ENCODE assay signal across 17 cellular contexts in the genomic region with DNA sequence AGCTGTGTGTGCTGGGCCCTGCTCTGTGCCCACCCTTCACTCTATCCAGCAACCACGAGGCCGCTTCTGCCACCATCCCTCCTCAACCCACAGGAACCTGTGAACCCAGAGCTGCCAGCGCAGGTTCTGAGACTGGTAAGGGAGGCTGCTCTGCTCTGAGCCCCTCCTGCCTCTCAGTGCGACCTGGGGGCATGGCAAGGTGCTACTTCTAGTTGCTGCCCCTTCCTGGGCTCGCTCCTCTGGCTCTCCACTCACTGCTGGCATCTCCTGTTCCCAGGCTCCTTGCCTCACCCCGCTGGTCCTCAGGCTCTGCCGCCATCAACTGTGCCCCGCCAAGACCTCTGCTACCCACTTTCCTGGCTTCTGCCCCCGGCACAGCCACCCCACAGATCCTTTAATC. TPM values are rescaled to one million over a fixed set of nuclear protein-coding genes. Genes with fewer than 3 reads are reported as not detected.
DNase-seq lines count a peak whose midpoint lies in the region; ATAC-seq, FAIRE-seq and TF ChIP-seq lines count a peak whose summit lies in the region.
"Had no signal": no experiment of that assay in that cellular context is flagged by ENCODE, and none has a peak within 500 bp of the region (broad histone marks: within the 10 kb centered on the region; RNA-seq: fewer than 3 reads in every experiment).

No MANE protein-coding gene starts in this region.

- peaks cover 3% of the 10 kb centered on the region for H3K27me3 ChIP-seq in astrocyte (ENCODE audit: insufficient read depth, low read length)
- peaks cover 38% of the 10 kb centered on the region for H3K27me3 ChIP-seq in SK-N-SH (ENCODE audit: insufficient read depth)
- H3K27me3 ChIP-seq: BLaER1 treated with 17β-estradiol and CSF1 and Interleukin-3, amounts not matched to agents 10 nM and 100 nM had no signal

- TF ChIP-seq CTCF in astrocyte (IDR thresholded peaks at IDR 0.05; ENCODE audit: insufficient read depth, low read depth, low read length) (no peak), SK-N-SH (IDR thresholded peaks at IDR 0.05) (no peak), GM13976 (IDR thresholded peaks at IDR 0.05; ENCODE audit: borderline replicate concordance, control extremely low read depth, extremely low read depth, insufficient read depth, missing control alignments) (no peak)

- H3K9ac ChIP-seq in astrocyte (ENCODE audit: low read length) (no peak overlapping the region), SK-N-SH (no peak overlapping the region)
- H3K9ac ChIP-seq: BLaER1 treated with 17β-estradiol and CSF1 and Interleukin-3, amounts not matched to agents 10 nM and 100 nM had no signal

- intact Hi-C loops in posterior vena cava (cut with DNase I), result no loop called here

- H3K4me1 ChIP-seq in astrocyte (ENCODE audit: insufficient read depth, low read length) (no peaks in the 10 kb centered on the region), SK-N-SH (ENCODE audit: control insufficient read depth in 1 of 2, insufficient read depth in 2 of 2, low read depth in 1 of 2, low read length in 1 of 2) (no peaks in the 10 kb centered on the region)

- POLR2A ChIA-PET in SK-N-SH (lab: Yijun Ruan, JAX), result no interaction called here

- H3K27ac ChIP-seq in astrocyte (ENCODE audit: low read depth, low read length) (no peak overlapping the region), SK-N-SH (ENCODE audit: low read depth in 2 of 2, low read length in 1 of 2) (no peak overlapping the region)
- H3K27ac ChIP-seq: BLaER1 treated with 17β-estradiol and CSF1 and Interleukin-3, amounts not matched to agents 10 nM and 100 nM; HL-60 had no signal

- in situ Hi-C loops in GM13976 (cut with MboI; ENCODE audit: low sequenced_read_pairs, unreplicated experiment), result no loop called here

- peak; percentile 39 for DNase-seq in activated effector memory CD4-positive, alpha-beta T cell treated with anti-CD3 and anti-CD28 coated beads, Interleukin-2, amount 50 U/mL, for 16 hours
- DNase-seq in activated effector memory CD4-positive, alpha-beta T cell treated with Interleukin-2 at 50 U/mL for 16 hours, result no peak
- DNase-seq in astrocyte (ENCODE audit: low read depth) (no peak), posterior vena cava (ENCODE audit: low spot score) (peak; percentile 67), SK-N-SH (no peak), GM13976 (ENCODE audit: low spot score) (no peak)
- DNase-seq: 8988T; Calu3; CD4-positive, CD25-positive, alpha-beta regulatory T cell; DMS79 had no signal

- WGBS in SK-N-SH (ENCODE audit: low lambda C conversion rate), result 40% methylated on average over 8 of the region's 9 CpGs

- no peak overlapping the region for H3K4me3 ChIP-seq in astrocyte (ENCODE audit: insufficient read depth, low read depth, low read length)
- no peak overlapping the region for H3K4me3 ChIP-seq in SK-N-SH (ENCODE audit: low read depth in 2 of 2, low read length in 1 of 2)
- H3K4me3 ChIP-seq: BLaER1 treated with 17β-estradiol and CSF1 and Interleukin-3, amounts not matched to agents 10 nM and 100 nM; GM12878 had no signal

- no peak overlapping the region for H3K4me2 ChIP-seq in astrocyte (ENCODE audit: low read length)
- no peak overlapping the region for H3K4me2 ChIP-seq in SK-N-SH
- H3K4me2 ChIP-seq: BLaER1 treated with 17β-estradiol and CSF1 and Interleukin-3, amounts not matched to agents 10 nM and 100 nM had no signal

- peaks cover 8% of the 10 kb centered on the region for H3K9me3 Mint-ChIP-seq in astrocyte (ENCODE audit: unreplicated experiment)

- ATAC-seq in GM19328 (IDR thresholded peaks at IDR 0.05; ENCODE audit: unreplicated experiment), result no peak
- ATAC-seq: GM12878, HCT116 had no signal

- peak overlapping the region; percentile 6 for H3K4me3 Mint-ChIP-seq in astrocyte (ENCODE audit: unreplicated experiment)
- H3K4me3 Mint-ChIP-seq: CD4-positive, CD25-positive, alpha-beta regulatory T cell had no signal

- H3F3A ChIP-seq in SK-N-SH (replicated peaks; ENCODE audit: insufficient read depth), result peaks cover 6% of the 10 kb centered on the region

- no peaks in the 10 kb centered on the region for H3K9me2 ChIP-seq in SK-N-SH

- H3K9me3 ChIP-seq in astrocyte (ENCODE audit: insufficient read depth, low read depth, low read length), result no peaks in the 10 kb centered on the region
- peaks cover 6% of the 10 kb centered on the region; the same call in 1 of the 2 replicates for H3K9me3 ChIP-seq in SK-N-SH

- no peak for FAIRE-seq in astrocyte (lab: Jason Lieb, UNC)
- FAIRE-seq: GM12878 had no signal

- H3K27me3 Mint-ChIP-seq in astrocyte (ENCODE audit: low read depth, unreplicated experiment), result peaks cover 19% of the 10 kb centered on the region

- H3K4me1 Mint-ChIP-seq in astrocyte (ENCODE audit: low read depth, unreplicated experiment), result no peaks in the 10 kb centered on the region

- H2AFZ ChIP-seq in astrocyte (ENCODE audit: low read depth, low read length) (no peak overlapping the region), SK-N-SH (ENCODE audit: low read depth) (no peak overlapping the region)

- no peaks in the 10 kb centered on the region for H4K20me1 ChIP-seq in astrocyte (ENCODE audit: insufficient read depth, low read length)
- no peaks in the 10 kb centered on the region for H4K20me1 ChIP-seq in SK-N-SH (ENCODE audit: insufficient read depth)
- H4K20me1 ChIP-seq: BLaER1 treated with 17β-estradiol and CSF1 and Interleukin-3, amounts not matched to agents 10 nM and 100 nM had no signal

- H3K36me3 ChIP-seq in astrocyte (ENCODE audit: insufficient read depth, low read length) (no peaks in the 10 kb centered on the region), SK-N-SH (replicated peaks in 1 of 2; ENCODE audit: control insufficient read depth in 1 of 2, insufficient read depth in 2 of 2, low read length in 1 of 2) (no peaks in the 10 kb centered on the region)
- H3K36me3 ChIP-seq: BLaER1 treated with 17β-estradiol and CSF1 and Interleukin-3, amounts not matched to agents 10 nM and 100 nM had no signal

- H3K79me2 ChIP-seq in astrocyte (ENCODE audit: insufficient read depth, low read length) (no peaks in the 10 kb centered on the region), SK-N-SH (ENCODE audit: insufficient read depth) (no peaks in the 10 kb centered on the region)

- no peak for TF ChIP-seq EP300 in SK-N-SH (IDR thresholded peaks at IDR 0.05; ENCODE audit: borderline replicate concordance in 1 of 2, low read depth in 1 of 2, low read length in 1 of 2)

- no peaks in the 10 kb centered on the region for H3K36me3 Mint-ChIP-seq in astrocyte (ENCODE audit: low read depth, unreplicated experiment)
- H3K36me3 Mint-ChIP-seq: CD4-positive, CD25-positive, alpha-beta regulatory T cell had no signal

- CTCF ChIA-PET in SK-N-SH (lab: Yijun Ruan, JAX), result interaction anchor here (1.1 kb wide), 1 partner anchor 93 kb away, joined by 3 read pairs; no protein-coding TSS in a partner anchor

- TF ChIP-seq RAD21 in SK-N-SH (IDR thresholded peaks at IDR 0.05; ENCODE audit: low read length), result no peak

- peak overlapping the region; percentile 12 for H3K27ac Mint-ChIP-seq in astrocyte (ENCODE audit: unreplicated experiment)

TF ChIP-seq in SK-N-SH, 30 proteins besides CTCF, POLR2A, EP300 and RAD21 (continues in another document):
- no peak for TF ChIP-seq ELF1 (IDR thresholded peaks at IDR 0.05)
- no peak for TF ChIP-seq NRF1 (IDR thresholded peaks at IDR 0.05; ENCODE audit: low read depth, low read length)
- TF ChIP-seq EZH2phosphoT487 (IDR thresholded peaks at IDR 0.05; ENCODE audit: borderline replicate concordance, low read depth), result no peak
- TF ChIP-seq RXRA (IDR thresholded peaks at IDR 0.05; ENCODE audit: borderline replicate concordance, low read depth), result no peak
- TF ChIP-seq TCF12 (IDR thresholded peaks at IDR 0.05), result no peak
- no peak for TF ChIP-seq FOXM1 (IDR thresholded peaks at IDR 0.05; ENCODE audit: low read depth)
- TF ChIP-seq IRF3 (IDR thresholded peaks at IDR 0.05; ENCODE audit: low read depth, low read length), result no peak
- TF ChIP-seq TAF1 (IDR thresholded peaks at IDR 0.05; ENCODE audit: borderline replicate concordance, low read depth, low read length), result no peak
- TF ChIP-seq GATA2 (CRISPR knock-in tag; IDR thresholded peaks at IDR 0.05), result no peak
- TF ChIP-seq, protein P1, sequence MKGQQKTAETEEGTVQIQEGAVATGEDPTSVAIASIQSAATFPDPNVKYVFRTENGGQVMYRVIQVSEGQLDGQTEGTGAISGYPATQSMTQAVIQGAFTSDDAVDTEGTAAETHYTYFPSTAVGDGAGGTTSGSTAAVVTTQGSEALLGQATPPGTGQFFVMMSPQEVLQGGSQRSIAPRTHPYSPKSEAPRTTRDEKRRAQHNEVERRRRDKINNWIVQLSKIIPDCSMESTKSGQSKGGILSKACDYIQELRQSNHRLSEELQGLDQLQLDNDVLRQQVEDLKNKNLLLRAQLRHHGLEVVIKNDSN (IDR thresholded peaks at IDR 0.05; ENCODE audit: borderline replicate concordance, low read depth), result no peak
- TF ChIP-seq SIN3A (IDR thresholded peaks at IDR 0.05; ENCODE audit: borderline replicate concordance, low read depth, low read length), result no peak
- no peak for TF ChIP-seq MAX (IDR thresholded peaks at IDR 0.05; ENCODE audit: low read depth)
- TF ChIP-seq FOSL2 (IDR thresholded peaks at IDR 0.05; ENCODE audit: borderline replicate concordance, low read depth), result no peak
- no peak for TF ChIP-seq MEF2A (IDR thresholded peaks at IDR 0.05; ENCODE audit: borderline replicate concordance, low read depth)

RNA-seq across cellular contexts. Expression of gene RNF212, which starts 39.3 kb away (rescaled TPM):
- total RNA-seq in astrocyte (2.0 and 2.2 TPM in 2 replicates), posterior vena cava (1 to 10 TPM in 1 of 2 donors, under 1 TPM in 1; 0.76 to 4.0 TPM)
- 7.0 and 9.3 TPM in 2 replicates for polyA plus RNA-seq in SK-N-SH (2012; rRNA removed)
- 6.6 and 7.1 TPM in 2 replicates for polyA plus RNA-seq in SK-N-SH (2012; cell fraction: cytosol; rRNA removed)
- 21.0 and 25.2 TPM in 2 replicates for polyA plus RNA-seq in SK-N-SH (2012; cell fraction: nucleus; rRNA removed)
- total RNA-seq: Calu3, G401, GM12878, H4 had no signal
- polyA plus RNA-seq: GM12878 had no signal

Comparison
In these comparisons a context has a peak if more than half of its experiments do, and no peak if none do; other contexts are left out.
1. DNase-seq: peak in activated effector memory CD4-positive, alpha-beta T cell treated with anti-CD3 and anti-CD28 coated beads, Interleukin-2, amount 50 U/mL, for 16 hours (single experiment) and posterior vena cava (single experiment); none in activated effector memory CD4-positive, alpha-beta T cell treated with Interleukin-2 at 50 U/mL for 16 hours (single experiment), astrocyte (single experiment), SK-N-SH (single experiment) and GM13976 (single experiment).